12 cellular contexts compared by ENCODE assay signal in the genomic region with DNA sequence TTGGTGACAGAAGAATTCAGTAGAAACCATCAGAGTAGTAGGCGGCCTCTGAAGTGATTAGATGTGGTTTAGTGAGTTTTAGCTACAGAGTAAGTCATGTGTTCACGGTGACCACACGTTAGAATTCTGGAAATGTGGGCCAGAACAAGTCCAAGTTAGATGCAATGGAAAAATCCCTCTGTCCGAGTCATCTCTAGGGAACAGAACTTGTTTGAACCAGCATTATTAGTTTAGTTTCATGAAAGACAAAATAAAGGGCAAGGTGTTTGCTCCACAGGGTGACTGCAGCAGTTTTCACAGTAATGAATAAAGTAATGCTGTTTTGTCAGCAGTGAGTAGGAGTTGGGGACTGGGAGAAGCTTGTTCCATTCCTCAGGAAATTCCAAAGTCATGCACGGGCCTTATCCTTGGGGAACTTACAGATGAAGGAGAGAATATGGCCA.
DNase-seq lines count a peak whose midpoint lies in the region; ATAC-seq and TF ChIP-seq lines count a peak whose summit lies in the region.
"Had no signal": no experiment of that assay in that cellular context is flagged by ENCODE, and none has a peak within 500 bp of the region (broad histone marks: within the 10 kb centered on the region; RNA-seq: fewer than 3 reads in every experiment).

No MANE protein-coding gene starts in this region.

- TF ChIP-seq CTCF in epithelial cell of proximal tubule (conservative IDR thresholded peaks at IDR 0.05; ENCODE audit: low read depth, low read length) (no peak), right lobe of liver (IDR thresholded peaks at IDR 0.05) (no peak), MM.1S (IDR thresholded peaks at IDR 0.05; ENCODE audit: low read length) (no peak)

- H3K9me3 ChIP-seq in right lobe of liver: no peaks in the 10 kb centered on the region
- no peaks in the 10 kb centered on the region for H3K9me3 ChIP-seq in MM.1S (replicated peaks; ENCODE audit: insufficient read depth, low read length)

- H3K4me1 ChIP-seq in right lobe of liver: peaks cover 0 to 56% (median 21%) of the 10 kb centered on the region in 4 donors
- no peaks in the 10 kb centered on the region for H3K4me1 ChIP-seq in MM.1S (ENCODE audit: low read length)

- no peak overlapping the region for H3K9ac ChIP-seq in MM.1S (ENCODE audit: low read length)

- ATAC-seq in right lobe of liver (no peak), GM18909 (IDR thresholded peaks at IDR 0.05; ENCODE audit: poor library complexity, unreplicated experiment) (no peak)
- ATAC-seq: Panc1 had no signal

- no peak overlapping the region for H2AFZ ChIP-seq in MM.1S (ENCODE audit: low read length)

- H3K36me3 ChIP-seq in right lobe of liver (peaks cover 0 to 1% (median 0%) of the 10 kb centered on the region in 4 donors), MM.1S (replicated peaks; ENCODE audit: insufficient read depth, low read length) (no peaks in the 10 kb centered on the region)

- no peaks in the 10 kb centered on the region for H3K9me2 ChIP-seq in MM.1S (replicated peaks; ENCODE audit: insufficient read depth, low read length)

- no peaks in the 10 kb centered on the region for H3F3A ChIP-seq in MM.1S (ENCODE audit: insufficient read depth, low read length)

- no peak for TF ChIP-seq POLR2A in right lobe of liver (IDR thresholded peaks at IDR 0.05)

- H3K27me3 ChIP-seq in right lobe of liver: no peaks in the 10 kb centered on the region
- no peaks in the 10 kb centered on the region for H3K27me3 ChIP-seq in MM.1S (replicated peaks; ENCODE audit: insufficient read depth, low read length)

- H3K79me2 ChIP-seq in MM.1S (ENCODE audit: low read length): no peaks in the 10 kb centered on the region

- WGBS in right lobe of liver (ENCODE audit: insufficient coverage, low coverage, low lambda C conversion rate, missing lambda C conversion rate): 59% methylated on average over 4 of the region's 5 CpGs

- H4K20me1 ChIP-seq in MM.1S (ENCODE audit: insufficient read depth, low read length): no peaks in the 10 kb centered on the region

- intact Hi-C loops in right lobe of liver (cut with DNase I): no loop called here

- H3K27ac ChIP-seq in right lobe of liver (peak overlapping the region in 2 of 3 donors; percentile 7 to 82), MM.1S (ENCODE audit: low read length) (no peak overlapping the region)

- H3K4me3 ChIP-seq in epithelial cell of proximal tubule (ENCODE audit: low read depth, low read length) (no peak overlapping the region), right lobe of liver (no peak overlapping the region), MM.1S (ENCODE audit: low read length) (no peak overlapping the region)

- DNase-seq in AG08396 (ENCODE audit: low spot score): peak; percentile 9
- peak; percentile 50 for DNase-seq in RPMI7951 (ENCODE audit: low read depth)
- DNase-seq in epithelial cell of proximal tubule (ENCODE audit: low read depth): peak; percentile 86
- no peak for DNase-seq in right lobe of liver
- DNase-seq in NCI-H1092 (lab: John Stamatoyannopoulos, UW): no peak
- no peak for DNase-seq in NCI-H748 treated with DMSO at 0.1 percent for 48 hours (lab: John Stamatoyannopoulos, UW)
- DNase-seq in MM.1S: no peak
- DNase-seq: activated B cell treated with CpG ODN at 0.5 μM for 24 hours, cerebellar nuclear complex, GOT3 had no signal

- no peak overlapping the region for H3K4me2 ChIP-seq in MM.1S (ENCODE audit: low read depth, low read length)

Comparison
In these comparisons a context has a peak if more than half of its experiments do, and no peak if none do; other contexts are left out.
1. DNase-seq: peak in AG08396 (single experiment), RPMI7951 (single experiment) and epithelial cell of proximal tubule (single experiment); none in right lobe of liver (0 of 3), NCI-H1092 (single experiment), NCI-H748 treated with DMSO at 0.1 percent for 48 hours (single experiment) and MM.1S (single experiment).